ENCODE assay signal across 8 cellular contexts in genomic region chr10:13439771-13440708, GRCh38.
DNase-seq lines count a peak whose midpoint lies in the region; ATAC-seq lines count a peak whose summit lies in the region.

No MANE protein-coding gene starts in this region.

- no peak overlapping the region for H3K27ac ChIP-seq in mesendoderm (ENCODE audit: low read depth, low read length)

- H3K23ac ChIP-seq in mesendoderm (ENCODE audit: low read length): no peak overlapping the region

- H3K79me2 ChIP-seq in mesendoderm (ENCODE audit: control insufficient read depth, insufficient read depth, low read length): no peaks in the 10 kb centered on the region

- WGBS in mesendoderm (ENCODE audit: extremely low coverage, insufficient coverage, low lambda C conversion rate): no CpG with 5 or more reads among the region's 46 CpGs

- H3K56ac ChIP-seq in mesendoderm (ENCODE audit: low read length): peak overlapping the region; percentile 77

- H3K79me1 ChIP-seq in mesendoderm (ENCODE audit: low read length): no peaks in the 10 kb centered on the region

- H3K4ac ChIP-seq in mesendoderm (ENCODE audit: low read depth, low read length): no peak overlapping the region

- no peak overlapping the region for H2BK15ac ChIP-seq in mesendoderm (replicated peaks; ENCODE audit: low read depth)

- no peak overlapping the region for H4K8ac ChIP-seq in mesendoderm (ENCODE audit: low read depth, low read length)

- no peaks in the 10 kb centered on the region for H3K36me3 ChIP-seq in mesendoderm (ENCODE audit: control insufficient read depth, insufficient read depth, low read length)

- DNase-seq in DMS79 (lab: John Stamatoyannopoulos, UW) (peak; percentile 22), NCI-H2227 treated with DMSO at 0.1 percent for 48 hours (lab: John Stamatoyannopoulos, UW) (peak; percentile 31), ecto neural progenitor cell (ENCODE audit: low spot score) (peak; percentile 84), mesendoderm (peak; percentile 54)
- DNase-seq in activated CD4-positive, alpha-beta T cell treated with anti-CD3 and anti-CD28 coated beads, Interleukin-2, amount 50 U/mL, for 4 hours: peak; percentile 51 to 56
- peak; percentile 35 for DNase-seq in stimulated activated CD8-positive, alpha-beta memory T cell treated with anti-CD3 and anti-CD28 coated beads, Interleukin-15, amount 100 ng/mL, for 24 hours (ENCODE audit: low read depth)

- no peaks in the 10 kb centered on the region for H3K4me1 ChIP-seq in mesendoderm (ENCODE audit: control insufficient read depth, low read depth, low read length)

- peaks cover 7% of the 10 kb centered on the region for H3K27me3 ChIP-seq in mesendoderm (ENCODE audit: insufficient read depth, low read length, poor library complexity)

- peak overlapping the region; percentile 58 for H3K4me2 ChIP-seq in mesendoderm (ENCODE audit: low read length)

- H2BK5ac ChIP-seq in mesendoderm (ENCODE audit: low read length): no peak overlapping the region

- H3K9ac ChIP-seq in mesendoderm (ENCODE audit: low read length): peak overlapping the region; percentile 48

- H4K5ac ChIP-seq in mesendoderm (ENCODE audit: low read length): no peak overlapping the region

- no peak overlapping the region for H3K4me3 ChIP-seq in mesendoderm (ENCODE audit: low read length)

- no peak overlapping the region for H2BK120ac ChIP-seq in mesendoderm (ENCODE audit: low read depth, low read length)

- ATAC-seq in HG02610 (IDR thresholded peaks at IDR 0.05; ENCODE audit: unreplicated experiment) (peak; percentile 64), HG03159 (IDR thresholded peaks at IDR 0.05; ENCODE audit: unreplicated experiment) (no peak)

- no peak overlapping the region for H3K18ac ChIP-seq in mesendoderm (ENCODE audit: low read length)

- H2AK5ac ChIP-seq in mesendoderm (ENCODE audit: low read length): no peak overlapping the region

Comparison
In these comparisons a context has a peak if more than half of its experiments do, and no peak if none do; other contexts are left out.
1. DNase-seq: peak in every context shown above with its lines; median percentile 84 in ecto neural progenitor cell; 54 in mesendoderm; 54 in activated CD4-positive, alpha-beta T cell treated with anti-CD3 and anti-CD28 coated beads, Interleukin-2, amount 50 U/mL, for 4 hours; 35 in stimulated activated CD8-positive, alpha-beta memory T cell treated with anti-CD3 and anti-CD28 coated beads, Interleukin-15, amount 100 ng/mL, for 24 hours; 31 in NCI-H2227 treated with DMSO at 0.1 percent for 48 hours; 22 in DMS79.